Comparison of ENCODE assay signal across 36 cellular contexts in genomic region chr21:26555554-26555953, GRCh38. TPM values are rescaled to one million over a fixed set of nuclear protein-coding genes. Genes with fewer than 3 reads are reported as not detected.
"Had no signal": no experiment of that assay in that cellular context is flagged by ENCODE, and none has a peak within 500 bp of the region (broad histone marks: within the 10 kb centered on the region; RNA-seq: fewer than 3 reads in every experiment).

No MANE protein-coding gene starts in this region.

- H3K4me1 Mint-ChIP-seq: activated CD4-positive, alpha-beta T cell treated with anti-CD3 and anti-CD28 coated beads for 36 hours; activated CD4-positive, alpha-beta T cell treated with anti-CD3 and anti-CD28 coated beads, Interleukin-2, amount 10 ng/mL, durations not matched to agents 7 days and 5 days; IgD-negative memory B cell had no signal

- H3K27me3 ChIP-seq: adrenal gland, body of pancreas, breast epithelium had no signal

- H3K27ac Mint-ChIP-seq: activated CD4-positive, alpha-beta memory T cell treated with anti-CD3 and anti-CD28 coated beads for 36 hours; activated CD4-positive, alpha-beta T cell treated with anti-CD3 and anti-CD28 coated beads for 36 hours; activated CD4-positive, alpha-beta T cell treated with anti-CD3 and anti-CD28 coated beads, Interleukin-2, amount 10 ng/mL, durations not matched to agents 7 days and 5 days; activated naive CD4-positive, alpha-beta T cell treated with anti-CD3 and anti-CD28 coated beads for 36 hours; activated naive CD4-positive, alpha-beta T cell treated with anti-CD3 and anti-CD28 coated beads, Interleukin-2, amount 50 U/mL, for 72 hours; activated T-helper 1 cell treated with anti-CD3 and anti-CD28 coated beads, Interleukin-12 subunit alpha, Interleukin-12 subunit beta, Interleukin-2, Interleukin-4 antibody, amounts not matched to agents 30 ng/mL and 10 ng/mL and 1 ng/mL, durations not matched to agents 14 hours and 24 hours and 36 hours; IgD-negative memory B cell; T-helper 1 cell treated with Interleukin-12 subunit alpha and Interleukin-12 subunit beta and Interleukin-4 antibody, amounts not matched to agents 30 μg/mL and 1 μg/mL, for 36 hours; T-helper 2 cell treated with Interferon-gamma antibody and Interleukin-4, amounts not matched to agents 5 μg/mL and 100 μg/mL, for 36 hours had no signal

- H3K4me1 ChIP-seq: body of pancreas, breast epithelium had no signal

- H3K27me3 Mint-ChIP-seq: activated CD4-positive, alpha-beta memory T cell treated with anti-CD3 and anti-CD28 coated beads for 36 hours; activated CD4-positive, alpha-beta T cell treated with anti-CD3 and anti-CD28 coated beads for 36 hours; IgD-negative memory B cell had no signal

- H3K9me3 ChIP-seq: adrenal gland, body of pancreas, breast epithelium, SK-N-SH had no signal

- H3K4me3 Mint-ChIP-seq: activated CD4-positive, alpha-beta memory T cell treated with anti-CD3 and anti-CD28 coated beads for 36 hours; activated CD4-positive, alpha-beta T cell treated with anti-CD3 and anti-CD28 coated beads for 36 hours; activated CD4-positive, alpha-beta T cell treated with anti-CD3 and anti-CD28 coated beads, Interleukin-2, amount 10 ng/mL, durations not matched to agents 7 days and 5 days; activated naive CD4-positive, alpha-beta T cell treated with anti-CD3 and anti-CD28 coated beads for 36 hours; activated T-cell treated with anti-CD3 and anti-CD28 coated beads, Interleukin-2, amount 50 U/mL, for 4 hours; activated T-helper 1 cell treated with anti-CD3 and anti-CD28 coated beads, Interleukin-12 subunit alpha, Interleukin-12 subunit beta, Interleukin-2, Interleukin-4 antibody, amounts not matched to agents 30 ng/mL and 10 ng/mL and 1 ng/mL, durations not matched to agents 14 hours and 24 hours and 36 hours; IgD-negative memory B cell; T-helper 1 cell treated with Interleukin-12 subunit alpha and Interleukin-12 subunit beta and Interleukin-4 antibody, amounts not matched to agents 30 μg/mL and 1 μg/mL, for 36 hours; T-helper 2 cell treated with Interferon-gamma antibody and Interleukin-4, amounts not matched to agents 5 μg/mL and 100 μg/mL, for 36 hours had no signal

- DNase-seq: activated CD4-positive, alpha-beta memory T cell treated with anti-CD3 and anti-CD28 coated beads for 36 hours; activated CD4-positive, alpha-beta T cell treated with anti-CD3 and anti-CD28 coated beads for 36 hours; activated CD4-positive, alpha-beta T cell treated with anti-CD3 and anti-CD28 coated beads, Interleukin-2, amount 10 ng/mL, durations not matched to agents 7 days and 5 days; activated CD8-positive, alpha-beta memory T cell treated with anti-CD3 and anti-CD28 coated beads, Interleukin-2, amount 50 U/mL, for 4 hours; activated gamma-delta T cell treated with Interleukin-2 at 50 U/mL for 16 hours; activated naive CD4-positive, alpha-beta T cell treated with anti-CD3 and anti-CD28 coated beads for 36 hours; activated T-cell treated with anti-CD3 and anti-CD28 coated beads for 4 hours; activated T-cell treated with anti-CD3 and anti-CD28 coated beads, Interleukin-2, amount 50 U/mL, for 4 hours; adrenal gland; body of pancreas; caudate nucleus; cerebellar nuclear complex; Karpas-422; KBM-7; MM.1S; MV-4-11; NCI-H1092; NCI-H1436 treated with DMSO at 0.1 percent for 48 hours; NCI-H187 treated with DMSO at 0.1 percent for 48 hours; NCI-H2171 treated with DMSO at 0.1 percent for 48 hours; NCI-H226; NCI-H446 treated with DMSO at 0.1 percent for 48 hours; NCI-H524; NCI-H774; SK-N-SH had no signal

- ATAC-seq: activated CD4-positive, alpha-beta T cell treated with anti-CD3 and anti-CD28 coated beads for 36 hours; activated CD4-positive, CD25-positive, alpha-beta regulatory T cell treated with anti-CD3 and anti-CD28 coated beads, Interleukin-2, amount 50 U/mL, for 24 hours; activated naive CD4-positive, alpha-beta T cell treated with anti-CD3 and anti-CD28 coated beads, Interleukin-2, amount 50 U/mL, for 72 hours; activated T-cell treated with anti-CD3 and anti-CD28 coated beads, Interleukin-2, amount 50 U/mL, for 4 hours; body of pancreas; Panc1 had no signal

- H3K36me3 ChIP-seq: breast epithelium had no signal

- FAIRE-seq: astrocyte, TTC549 had no signal

- H3K9me3 Mint-ChIP-seq: activated CD4-positive, alpha-beta memory T cell treated with anti-CD3 and anti-CD28 coated beads for 36 hours; activated CD4-positive, alpha-beta T cell treated with anti-CD3 and anti-CD28 coated beads, Interleukin-2, amount 10 ng/mL, durations not matched to agents 7 days and 5 days; activated naive CD4-positive, alpha-beta T cell treated with anti-CD3 and anti-CD28 coated beads for 36 hours; activated naive CD4-positive, alpha-beta T cell treated with anti-CD3 and anti-CD28 coated beads, Interleukin-2, amount 50 U/mL, for 72 hours; activated T-cell treated with anti-CD3 and anti-CD28 coated beads, Interleukin-2, amount 50 U/mL, for 4 hours; activated T-helper 1 cell treated with anti-CD3 and anti-CD28 coated beads, Interleukin-12 subunit alpha, Interleukin-12 subunit beta, Interleukin-2, Interleukin-4 antibody, amounts not matched to agents 30 ng/mL and 10 ng/mL and 1 ng/mL, durations not matched to agents 14 hours and 24 hours and 36 hours; T-helper 1 cell treated with Interleukin-12 subunit alpha and Interleukin-12 subunit beta and Interleukin-4 antibody, amounts not matched to agents 30 μg/mL and 1 μg/mL, for 36 hours; T-helper 2 cell treated with Interferon-gamma antibody and Interleukin-4, amounts not matched to agents 5 μg/mL and 100 μg/mL, for 36 hours had no signal

- H3K36me3 Mint-ChIP-seq: activated CD4-positive, alpha-beta memory T cell treated with anti-CD3 and anti-CD28 coated beads for 36 hours; activated naive CD4-positive, alpha-beta T cell treated with anti-CD3 and anti-CD28 coated beads, Interleukin-2, amount 50 U/mL, for 72 hours; IgD-negative memory B cell had no signal

- H3K4me3 ChIP-seq: adrenal gland, body of pancreas, breast epithelium had no signal

- H3K27ac ChIP-seq: adrenal gland, body of pancreas, breast epithelium had no signal

RNA-seq across cellular contexts. Expression of gene CYYR1, which starts 17.5 kb away (rescaled TPM):
- total RNA-seq: activated CD4-positive, alpha-beta memory T cell treated with anti-CD3 and anti-CD28 coated beads for 36 hours; activated CD4-positive, alpha-beta T cell treated with anti-CD3 and anti-CD28 coated beads for 36 hours; activated CD4-positive, alpha-beta T cell treated with anti-CD3 and anti-CD28 coated beads, Interleukin-2, amount 10 ng/mL, durations not matched to agents 7 days and 5 days; activated naive CD4-positive, alpha-beta T cell treated with anti-CD3 and anti-CD28 coated beads for 36 hours; activated naive CD4-positive, alpha-beta T cell treated with anti-CD3 and anti-CD28 coated beads, Interleukin-2, amount 50 U/mL, for 72 hours; activated T-helper 1 cell treated with anti-CD3 and anti-CD28 coated beads, Interleukin-12 subunit alpha, Interleukin-12 subunit beta, Interleukin-2, Interleukin-4 antibody, amounts not matched to agents 30 ng/mL and 10 ng/mL and 1 ng/mL, durations not matched to agents 14 hours and 24 hours and 36 hours; RPMI7951 had no signal
- polyA plus RNA-seq: IgD-negative memory B cell, SK-N-SH had no signal
